ENCODE assay signal across 8 cellular contexts in genomic region chr3:17151598-17152373, GRCh38.
DNase-seq lines count a peak whose midpoint lies in the region; ATAC-seq, FAIRE-seq and TF ChIP-seq lines count a peak whose summit lies in the region.

No MANE protein-coding gene starts in this region.

- H3K9me3 Mint-ChIP-seq in activated naive CD8-positive, alpha-beta T cell treated with anti-CD3 and anti-CD28 coated beads for 36 hours, result peaks cover 18% of the 10 kb centered on the region

- peaks cover 28% of the 10 kb centered on the region for H3K4me1 Mint-ChIP-seq in activated naive CD8-positive, alpha-beta T cell treated with anti-CD3 and anti-CD28 coated beads for 36 hours

- H3K4me3 Mint-ChIP-seq in activated naive CD8-positive, alpha-beta T cell treated with anti-CD3 and anti-CD28 coated beads for 36 hours, result peak overlapping the region; percentile 67

- H3K27me3 Mint-ChIP-seq in activated naive CD8-positive, alpha-beta T cell treated with anti-CD3 and anti-CD28 coated beads for 36 hours, result no peaks in the 10 kb centered on the region

- DNase-seq in T-helper 2 cell (peak in 4 of 5 experiments; percentile 21 to 99 (median 76)), DMS 273 (lab: John Stamatoyannopoulos, UW; ENCODE audit: unreplicated experiment) (no peak), frontal cortex (ENCODE audit: low spot score in 2 of 2) (no peak), SW 1271 (lab: John Stamatoyannopoulos, UW) (no peak)
- peak; percentile 90 for DNase-seq in activated naive CD8-positive, alpha-beta T cell treated with anti-CD3 and anti-CD28 coated beads for 36 hours
- peak; percentile 69 to 90 (median 72) for DNase-seq in stimulated activated CD4-positive, alpha-beta T cell treated with anti-CD3 and anti-CD28 coated beads, TNF-alpha, amount 100 ng/mL, for 48 hours (ENCODE audit: low read depth in 3 of 3)

- FAIRE-seq in frontal cortex (lab: Jason Lieb, UNC), result no peak

- H3K27ac Mint-ChIP-seq in activated naive CD8-positive, alpha-beta T cell treated with anti-CD3 and anti-CD28 coated beads for 36 hours, result peak overlapping the region; percentile 87

- ATAC-seq in GM18505 (IDR thresholded peaks at IDR 0.05; ENCODE audit: unreplicated experiment) (peak; percentile 97), HG02852 (IDR thresholded peaks at IDR 0.05; ENCODE audit: unreplicated experiment) (peak; percentile 98)

- peaks cover 34% of the 10 kb centered on the region for H3K36me3 Mint-ChIP-seq in activated naive CD8-positive, alpha-beta T cell treated with anti-CD3 and anti-CD28 coated beads for 36 hours

- TF ChIP-seq POLR2A in GM18505 (IDR thresholded peaks at IDR 0.05; ENCODE audit: borderline replicate concordance, extremely low read depth, insufficient read depth, insufficient read length), result no peak

Comparison
In these comparisons a context has a peak if more than half of its experiments do, and no peak if none do; other contexts are left out.
1. DNase-seq: peak in T-helper 2 cell (4 of 5), activated naive CD8-positive, alpha-beta T cell treated with anti-CD3 and anti-CD28 coated beads for 36 hours (single experiment) and stimulated activated CD4-positive, alpha-beta T cell treated with anti-CD3 and anti-CD28 coated beads, TNF-alpha, amount 100 ng/mL, for 48 hours (3 of 3); none in DMS 273 (single experiment), frontal cortex (0 of 2) and SW 1271 (0 of 2).